Comparison of ENCODE assay signal across 8 cellular contexts in the genomic region with DNA sequence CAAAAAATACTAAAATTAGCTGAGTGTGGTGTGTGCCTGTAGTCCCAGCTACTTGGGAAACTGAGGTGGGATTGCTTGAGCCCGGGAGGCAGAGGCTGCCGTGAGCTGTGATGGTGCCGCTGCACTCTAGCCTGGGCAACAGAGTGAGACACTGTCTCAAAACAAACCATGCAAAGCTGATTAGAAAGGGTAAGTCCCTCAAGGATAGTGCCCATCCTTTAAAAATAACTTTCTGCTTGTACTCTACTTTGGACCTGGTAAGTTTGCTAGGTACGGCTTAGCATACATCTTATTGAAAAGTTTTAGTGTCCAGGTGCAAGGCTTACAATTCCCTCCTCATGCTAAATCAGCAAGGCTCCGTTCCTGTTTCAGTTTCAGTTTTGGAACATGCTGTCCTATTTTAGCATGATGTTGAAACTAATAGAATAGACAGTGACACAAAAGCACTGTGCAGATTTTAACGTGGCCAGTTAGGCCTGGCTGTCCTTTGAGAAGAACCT. TPM values are rescaled to one million over a fixed set of nuclear protein-coding genes. Genes with fewer than 3 reads are reported as not detected.
DNase-seq lines count a peak whose midpoint lies in the region; ATAC-seq lines count a peak whose summit lies in the region.

No MANE protein-coding gene starts in this region.

- peak overlapping the region; percentile 54 for H3K4me3 ChIP-seq in CD8-positive, alpha-beta memory T cell (ENCODE audit: low read length)
- H3K4me3 ChIP-seq in mucosa of rectum (ENCODE audit: low read length in 2 of 2) (peak overlapping the region; percentile 49 to 61), neuronal stem cell (ENCODE audit: low read length in 2 of 2) (no peak overlapping the region)

- no peak overlapping the region for H3K23ac ChIP-seq in neuronal stem cell (ENCODE audit: low read depth, low read length, poor library complexity)

- no peak overlapping the region for H2BK15ac ChIP-seq in neuronal stem cell (ENCODE audit: low read length)

- H4K8ac ChIP-seq in neuronal stem cell (ENCODE audit: low read depth, low read length), result no peak overlapping the region

- no peak overlapping the region for H2BK12ac ChIP-seq in neuronal stem cell (ENCODE audit: low read length)

- no peak overlapping the region for H3K18ac ChIP-seq in neuronal stem cell (ENCODE audit: low read length)

- H3K14ac ChIP-seq in neuronal stem cell (ENCODE audit: low read length), result no peak overlapping the region

- no peak overlapping the region for H3K4ac ChIP-seq in neuronal stem cell (ENCODE audit: low read length)

- peaks cover 0 to 9% (median 0%) of the 10 kb centered on the region in 3 donors for H3K36me3 Mint-ChIP-seq in CD8-positive, alpha-beta memory T cell
- H3K36me3 Mint-ChIP-seq in activated naive CD8-positive, alpha-beta T cell treated with anti-CD3 and anti-CD28 coated beads, Interleukin-2, amount 10 ng/mL, durations not matched to agents 7 days and 5 days, result peaks cover 14% of the 10 kb centered on the region

- peaks cover 28 to 48% (median 45%) of the 10 kb centered on the region in 3 donors for H3K4me1 Mint-ChIP-seq in CD8-positive, alpha-beta memory T cell
- H3K4me1 Mint-ChIP-seq in activated naive CD8-positive, alpha-beta T cell treated with anti-CD3 and anti-CD28 coated beads, Interleukin-2, amount 10 ng/mL, durations not matched to agents 7 days and 5 days, result peaks cover 16% of the 10 kb centered on the region

- no peaks in the 10 kb centered on the region for H3K27me3 ChIP-seq in CD8-positive, alpha-beta memory T cell (ENCODE audit: insufficient read depth, low read length, poor library complexity, severe bottlenecking)
- H3K27me3 ChIP-seq in mucosa of rectum (ENCODE audit: control insufficient read depth in 2 of 2, insufficient read depth in 2 of 2, low read length in 2 of 2), result no peaks in the 10 kb centered on the region
- H3K27me3 ChIP-seq in neuronal stem cell (ENCODE audit: control insufficient read depth in 3 of 3, insufficient read depth in 3 of 3, low read depth in 1 of 3, low read length in 3 of 3), result no peaks in the 10 kb centered on the region

- no CpG with 5 or more reads among the region's 6 CpGs for WGBS in neuronal stem cell (ENCODE audit: extremely low coverage in 2 of 2, insufficient read length in 2 of 2, insufficient replicate concordance in 1 of 2), 2 donors

- H3K9ac ChIP-seq in mucosa of rectum (ENCODE audit: low read depth in 1 of 2, low read length in 2 of 2) (peak overlapping the region in 1 of 2 donors; percentile 15), neuronal stem cell (ENCODE audit: low read depth, low read length, poor library complexity) (no peak overlapping the region)

- POLR2A ChIA-PET in CD8-positive, alpha-beta memory T cell (lab: Charles Lee), result no interaction called here
- POLR2A ChIA-PET in activated naive CD8-positive, alpha-beta T cell treated with anti-CD3 and anti-CD28 coated beads, Interleukin-2, amount 10 ng/mL, durations not matched to agents 7 days and 5 days (lab: Charles Lee), result interaction anchor here (0.9 to 2.5 kb wide), 2 partner anchors 9 to 21 kb away, joined by 3 to 17 read pairs; partner anchors contain the start of gene FEM1B

- H3K4me1 ChIP-seq in CD8-positive, alpha-beta memory T cell (ENCODE audit: insufficient read depth, low read length), result peaks cover 9% of the 10 kb centered on the region
- H3K4me1 ChIP-seq in mucosa of rectum (ENCODE audit: control insufficient read depth in 2 of 2, insufficient read depth in 2 of 2, low read length in 2 of 2), result peaks cover 16 to 25% of the 10 kb centered on the region in 2 donors
- peaks cover 0 to 1% of the 10 kb centered on the region in 2 donors for H3K4me1 ChIP-seq in neuronal stem cell (ENCODE audit: control insufficient read depth in 2 of 2, insufficient read depth in 1 of 2, low read depth in 1 of 2, low read length in 2 of 2)

- CTCF ChIA-PET in CD8-positive, alpha-beta memory T cell (lab: Charles Lee), result interaction anchor here (1.7 to 2.8 kb wide), 2 partner anchors 8 to 18 kb away, joined by 5 to 9 read pairs; no protein-coding TSS in a partner anchor

- peak overlapping the region; percentile 78 to 90 (median 81) for H3K4me3 Mint-ChIP-seq in CD8-positive, alpha-beta memory T cell
- H3K4me3 Mint-ChIP-seq in activated naive CD8-positive, alpha-beta T cell treated with anti-CD3 and anti-CD28 coated beads, Interleukin-2, amount 10 ng/mL, durations not matched to agents 7 days and 5 days, result peak overlapping the region; percentile 76

- H3K79me1 ChIP-seq in neuronal stem cell (ENCODE audit: low read depth, low read length), result no peaks in the 10 kb centered on the region

- H3K27ac Mint-ChIP-seq in CD8-positive, alpha-beta memory T cell, result peak overlapping the region; percentile 62 to 98 (median 92)
- H3K27ac Mint-ChIP-seq in activated naive CD8-positive, alpha-beta T cell treated with anti-CD3 and anti-CD28 coated beads, Interleukin-2, amount 10 ng/mL, durations not matched to agents 7 days and 5 days, result peak overlapping the region; percentile 87

- no peak overlapping the region for H2BK5ac ChIP-seq in neuronal stem cell (ENCODE audit: low read length)

- H3K4me2 ChIP-seq in neuronal stem cell (ENCODE audit: insufficient read depth, low read length, poor library complexity, severe bottlenecking), result no peak overlapping the region

- H2AFZ ChIP-seq in neuronal stem cell (ENCODE audit: low read length), result no peak overlapping the region

- H3K36me3 ChIP-seq in CD8-positive, alpha-beta memory T cell (ENCODE audit: insufficient read depth, low read length), result no peaks in the 10 kb centered on the region
- no peaks in the 10 kb centered on the region for H3K36me3 ChIP-seq in mucosa of rectum (ENCODE audit: control insufficient read depth in 2 of 2, insufficient read depth in 2 of 2, low read length in 2 of 2)
- peaks cover 0 to 2% of the 10 kb centered on the region in 2 donors for H3K36me3 ChIP-seq in neuronal stem cell (replicated peaks in 1 of 2; ENCODE audit: control insufficient read depth in 2 of 2, insufficient read depth in 2 of 2, low read length in 2 of 2)

- no peaks in the 10 kb centered on the region for H3K9me3 ChIP-seq in CD8-positive, alpha-beta memory T cell (ENCODE audit: low read length)
- H3K9me3 ChIP-seq in mucosa of rectum (ENCODE audit: control insufficient read depth in 2 of 2, low read length in 2 of 2) (no peaks in the 10 kb centered on the region), neuronal stem cell (replicated peaks in 1 of 2; ENCODE audit: control insufficient read depth in 2 of 2, insufficient read depth in 1 of 2, low read depth in 1 of 2, low read length in 2 of 2) (no peaks in the 10 kb centered on the region)

- H3K27me3 Mint-ChIP-seq in CD8-positive, alpha-beta memory T cell, result no peaks in the 10 kb centered on the region
- H3K27me3 Mint-ChIP-seq in activated naive CD8-positive, alpha-beta T cell treated with anti-CD3 and anti-CD28 coated beads, Interleukin-2, amount 10 ng/mL, durations not matched to agents 7 days and 5 days, result no peaks in the 10 kb centered on the region

- H4K91ac ChIP-seq in neuronal stem cell (ENCODE audit: low read depth, low read length, poor library complexity), result no peak overlapping the region

- no peaks in the 10 kb centered on the region for H3K9me3 Mint-ChIP-seq in CD8-positive, alpha-beta memory T cell
- no peaks in the 10 kb centered on the region for H3K9me3 Mint-ChIP-seq in activated naive CD8-positive, alpha-beta T cell treated with anti-CD3 and anti-CD28 coated beads, Interleukin-2, amount 10 ng/mL, durations not matched to agents 7 days and 5 days

- peak in 2 of 5 donors; percentile 14 to 44 for DNase-seq in CD8-positive, alpha-beta memory T cell
- peak; percentile 27 for DNase-seq in activated naive CD8-positive, alpha-beta T cell treated with anti-CD3 and anti-CD28 coated beads, Interleukin-2, amount 10 ng/mL, durations not matched to agents 7 days and 5 days
- DNase-seq in NCI-H82 (lab: John Stamatoyannopoulos, UW) (no peak), neuronal stem cell (ENCODE audit: low spot score) (no peak), NCI-H1105 treated with DMSO at 0.1 percent for 48 hours (lab: John Stamatoyannopoulos, UW) (no peak)

- H3K27ac ChIP-seq in CD8-positive, alpha-beta memory T cell (ENCODE audit: low read depth, low read length), result no peak overlapping the region
- peak overlapping the region; percentile 40 to 58 for H3K27ac ChIP-seq in mucosa of rectum (ENCODE audit: low read depth in 2 of 2, low read length in 2 of 2)
- no peak overlapping the region for H3K27ac ChIP-seq in neuronal stem cell (replicated peaks; ENCODE audit: low read length)

- no peak overlapping the region for H2BK120ac ChIP-seq in neuronal stem cell (ENCODE audit: low read depth, low read length)

- no peak overlapping the region for H2AK5ac ChIP-seq in neuronal stem cell (ENCODE audit: low read depth, low read length)

- ATAC-seq in GM19395 (IDR thresholded peaks at IDR 0.05; ENCODE audit: unreplicated experiment) (peak; percentile 85), HG03442 (IDR thresholded peaks at IDR 0.05; ENCODE audit: unreplicated experiment) (peak; percentile 80)
- peak; percentile 78 for ATAC-seq in activated naive CD8-positive, alpha-beta T cell treated with anti-CD3 and anti-CD28 coated beads, Interleukin-2, amount 10 ng/mL, durations not matched to agents 7 days and 5 days (ENCODE audit: low read depth)

RNA-seq across cellular contexts. Expression of gene FEM1B, which starts 21.4 kb away (rescaled TPM):
- 10 to 100 TPM; 37.7 to 39.6 TPM for total RNA-seq in CD8-positive, alpha-beta memory T cell
- polyA plus RNA-seq in CD8-positive, alpha-beta memory T cell, result 16.9 TPM
- total RNA-seq in activated naive CD8-positive, alpha-beta T cell treated with anti-CD3 and anti-CD28 coated beads, Interleukin-2, amount 10 ng/mL, durations not matched to agents 7 days and 5 days, result 10 to 100 TPM; 51.9 to 54.0 TPM
- polyA plus RNA-seq in neuronal stem cell (2013, experiment 1 of 2), result 27.6 TPM
- 28.3 TPM for polyA plus RNA-seq in neuronal stem cell (2013, experiment 2 of 2)

Comparison
In these comparisons a context has a peak if more than half of its experiments do, and no peak if none do; other contexts are left out.
1. H3K27ac ChIP-seq: peak in mucosa of rectum (2 of 2); none in CD8-positive, alpha-beta memory T cell (single experiment) and neuronal stem cell (single experiment).
2. H3K4me3 ChIP-seq: peak in CD8-positive, alpha-beta memory T cell (single experiment) and mucosa of rectum (2 of 2); none in neuronal stem cell (0 of 2).
3. Peak in every context shown above with its lines, with median percentiles within 50 percentile points of each other: ATAC-seq.